10 cellular contexts compared by ENCODE assay signal in genomic region chr12:124125472-124125871, GRCh38.
DNase-seq lines count a peak whose midpoint lies in the region; ATAC-seq and TF ChIP-seq lines count a peak whose summit lies in the region.
"Had no signal": no experiment of that assay in that cellular context is flagged by ENCODE, and none has a peak within 500 bp of the region (broad histone marks: within the 10 kb centered on the region; RNA-seq: fewer than 3 reads in every experiment).

No MANE protein-coding gene starts in this region.

- H3K14ac ChIP-seq in trophoblast cell (ENCODE audit: low read length), result no peak overlapping the region

- peak; percentile 60 for ATAC-seq in GM18508 (IDR thresholded peaks at IDR 0.05; ENCODE audit: insufficient read depth, unreplicated experiment)
- ATAC-seq in GM21576 (IDR thresholded peaks at IDR 0.05; ENCODE audit: unreplicated experiment), result peak; percentile 76
- ATAC-seq: activated CD8-positive, alpha-beta T cell treated with anti-CD3 and anti-CD28 coated beads, Interleukin-2, amount 10 ng/mL, durations not matched to agents 7 days and 5 days; mucosa of descending colon had no signal

- H2BK12ac ChIP-seq in trophoblast cell (ENCODE audit: low read length), result no peak overlapping the region

- no peaks in the 10 kb centered on the region for H3K9me3 ChIP-seq in trophoblast cell (ENCODE audit: insufficient read depth, low read depth, low read length)
- H3K9me3 ChIP-seq: mucosa of descending colon had no signal

- H4K12ac ChIP-seq in trophoblast cell (ENCODE audit: low read depth, low read length), result no peak overlapping the region

- no peaks in the 10 kb centered on the region for H3K79me1 ChIP-seq in trophoblast cell (ENCODE audit: low read length)

- no peaks in the 10 kb centered on the region for H3K36me3 ChIP-seq in trophoblast cell (ENCODE audit: control insufficient read depth in 1 of 2, insufficient read depth in 2 of 2, low read length in 2 of 2)

- TF ChIP-seq CTCF in astrocyte of the spinal cord (IDR thresholded peaks at IDR 0.05; ENCODE audit: low read depth, low read length), result no peak

- no peak overlapping the region for H2BK120ac ChIP-seq in trophoblast cell (ENCODE audit: insufficient read depth, low read length, poor library complexity)

- no peak overlapping the region for H4K91ac ChIP-seq in trophoblast cell (ENCODE audit: low read depth, low read length)

- no peak overlapping the region for H3K27ac ChIP-seq in trophoblast cell (ENCODE audit: low read depth, low read length)

- H3K4me3 ChIP-seq in astrocyte of the spinal cord (ENCODE audit: low read depth, low read length) (no peak overlapping the region), trophoblast cell (ENCODE audit: low read depth, low read length) (no peak overlapping the region)
- H3K4me3 ChIP-seq: mucosa of descending colon had no signal

- no peak overlapping the region for H2BK5ac ChIP-seq in trophoblast cell (ENCODE audit: low read depth, low read length, poor library complexity)

- no peak overlapping the region for H4K8ac ChIP-seq in trophoblast cell (ENCODE audit: low read depth, low read length)

- no peaks in the 10 kb centered on the region for H3K4me1 ChIP-seq in trophoblast cell (ENCODE audit: control insufficient read depth in 1 of 2, insufficient read depth in 2 of 2, low read length in 2 of 2)

- in situ Hi-C loops in astrocyte of the spinal cord (cut with HindIII; ENCODE audit: low sequenced_read_pairs), result no loop called here

- no peak overlapping the region for H2AK5ac ChIP-seq in trophoblast cell (ENCODE audit: low read length)

- H3K4me2 ChIP-seq in trophoblast cell (ENCODE audit: low read length), result no peak overlapping the region

- no peaks in the 10 kb centered on the region for H3K27me3 ChIP-seq in trophoblast cell (ENCODE audit: insufficient read depth, low read length)

- DNase-seq in HPDE6-E6E7 (ENCODE audit: extremely low spot score) (peak; percentile 64), astrocyte of the spinal cord (ENCODE audit: low read depth, low spot score) (peak; percentile 10), GM03348 (ENCODE audit: low spot score) (no peak), trophoblast cell (no peak), retina (no peak)
- DNase-seq in activated CD8-positive, alpha-beta memory T cell treated with anti-CD3 and anti-CD28 coated beads for 24 hours, result no peak
- DNase-seq: activated CD8-positive, alpha-beta T cell treated with anti-CD3 and anti-CD28 coated beads, Interleukin-2, amount 10 ng/mL, durations not matched to agents 7 days and 5 days; mucosa of descending colon had no signal

- no CpG with 5 or more reads among the region's 7 CpGs for WGBS in trophoblast cell (ENCODE audit: extremely low coverage, insufficient coverage, insufficient read length)

- no peak overlapping the region for H2AFZ ChIP-seq in trophoblast cell (ENCODE audit: insufficient read depth, low read length, poor library complexity)

- H3K79me2 ChIP-seq in trophoblast cell (ENCODE audit: control insufficient read depth, insufficient read depth, low read length, poor library complexity), result no peaks in the 10 kb centered on the region

- no peak overlapping the region for H3K4ac ChIP-seq in trophoblast cell (ENCODE audit: low read depth, low read length)

- H3K23ac ChIP-seq in trophoblast cell (ENCODE audit: low read length), result no peak overlapping the region

- H3K9ac ChIP-seq in trophoblast cell (ENCODE audit: low read length), result no peak overlapping the region

- H3K18ac ChIP-seq in trophoblast cell (ENCODE audit: low read length), result no peak overlapping the region

Comparison
In these comparisons a context has a peak if more than half of its experiments do, and no peak if none do; other contexts are left out.
1. DNase-seq: peak in HPDE6-E6E7 (single experiment) and astrocyte of the spinal cord (single experiment); none in GM03348 (single experiment), trophoblast cell (0 of 2), retina (single experiment) and activated CD8-positive, alpha-beta memory T cell treated with anti-CD3 and anti-CD28 coated beads for 24 hours (single experiment).